ENCODE assay signal across 23 cellular contexts in the genomic region with DNA sequence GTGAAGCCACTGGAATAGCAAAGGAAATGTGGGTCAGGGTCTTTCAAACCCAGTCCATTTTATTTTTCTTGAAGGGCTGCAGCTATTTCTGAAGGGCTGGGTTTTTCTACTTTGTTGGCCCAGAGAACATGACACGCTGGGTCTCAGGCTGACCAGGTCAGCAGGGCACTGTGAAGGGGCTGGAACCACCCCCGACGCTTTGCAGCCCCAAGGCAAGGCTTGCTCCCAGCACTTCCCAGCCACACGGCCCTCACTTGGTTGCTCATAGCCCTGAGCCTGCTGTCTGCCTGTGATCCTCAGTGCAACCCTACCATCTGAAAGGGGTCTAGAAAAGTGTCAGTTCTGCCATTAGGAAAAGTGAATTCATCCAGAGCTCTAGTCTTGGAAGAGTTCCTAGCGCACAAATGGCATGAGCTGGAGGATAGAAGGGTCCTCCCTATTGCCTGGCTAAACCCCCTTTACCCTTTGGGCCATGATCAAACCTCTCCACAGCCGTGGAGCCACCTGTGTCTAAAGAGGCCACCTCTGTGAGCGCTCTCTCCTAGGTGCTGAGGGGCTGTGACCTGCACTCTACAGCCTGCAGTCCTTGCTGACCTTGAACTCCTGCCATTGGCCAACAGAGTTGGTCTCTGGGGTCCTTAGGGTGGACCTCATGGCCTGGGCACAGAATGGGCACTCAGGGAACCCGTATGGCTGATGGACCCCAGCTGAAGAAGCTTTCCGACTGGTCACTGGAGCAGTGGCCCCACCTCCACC.
DNase-seq lines count a peak whose midpoint lies in the region; ATAC-seq and TF ChIP-seq lines count a peak whose summit lies in the region.
"Had no signal": no experiment of that assay in that cellular context is flagged by ENCODE, and none has a peak within 500 bp of the region (broad histone marks: within the 10 kb centered on the region; RNA-seq: fewer than 3 reads in every experiment).

No MANE protein-coding gene starts in this region.

- ATAC-seq in Right ventricle myocardium superior (ENCODE audit: poor library complexity) (no peak), left cardiac atrium (no peak), right lobe of liver (peak; percentile 3 to 22 (median 12))
- ATAC-seq: activated CD8-positive, alpha-beta T cell treated with anti-CD3 and anti-CD28 coated beads, Interleukin-2, amount 10 ng/mL, durations not matched to agents 7 days and 5 days; activated T-cell treated with anti-CD3 and anti-CD28 coated beads, Interleukin-2, amount 50 U/mL, for 72 hours; natural killer cell treated with Interleukin-12 subunit alpha and Interleukin-12 subunit beta and Interleukin-15 and Interleukin-18, amount 100 ng/mL, for 72 hours; WTC11 had no signal

- H3K36me3 ChIP-seq in right lobe of liver (no peaks in the 10 kb centered on the region), uterus (no peaks in the 10 kb centered on the region), prostate gland (no peaks in the 10 kb centered on the region)
- H3K36me3 ChIP-seq: BLaER1, MG63, thoracic aorta had no signal

- TF ChIP-seq CTCF in right lobe of liver (IDR thresholded peaks at IDR 0.05) (no peak), progenitor cell of endocrine pancreas (IDR thresholded peaks at IDR 0.05; ENCODE audit: unreplicated experiment) (no peak), uterus (IDR thresholded peaks at IDR 0.05) (no peak), prostate gland (IDR thresholded peaks at IDR 0.05) (no peak)

- H3K4me1 ChIP-seq in right lobe of liver (peaks cover 0 to 10% (median 0%) of the 10 kb centered on the region in 4 donors), uterus (peaks cover 11 to 19% of the 10 kb centered on the region in 2 donors), prostate gland (replicated peaks) (no peaks in the 10 kb centered on the region)

- no peaks in the 10 kb centered on the region for H3K9me3 Mint-ChIP-seq in progenitor cell of endocrine pancreas (ENCODE audit: low read depth)
- H3K9me3 Mint-ChIP-seq: activated naive CD8-positive, alpha-beta T cell treated with anti-CD3 and anti-CD28 coated beads, Interleukin-2, amount 10 ng/mL, durations not matched to agents 7 days and 5 days; activated T-cell treated with anti-CD3 and anti-CD28 coated beads, Interleukin-2, amount 50 U/mL, for 72 hours; HFFc6; natural killer cell treated with Interleukin-12 subunit alpha and Interleukin-12 subunit beta and Interleukin-15 and Interleukin-18, amount 100 ng/mL, for 72 hours; WTC11 had no signal

- WGBS in right lobe of liver (ENCODE audit: insufficient coverage, low coverage, low lambda C conversion rate, missing lambda C conversion rate), result 62% methylated on average over 5 of the region's 9 CpGs
- 96% methylated on average over 9 of the region's 9 CpGs for WGBS in prostate gland

- H3K36me3 Mint-ChIP-seq in progenitor cell of endocrine pancreas (ENCODE audit: insufficient read depth), result no peaks in the 10 kb centered on the region
- H3K36me3 Mint-ChIP-seq: activated naive CD8-positive, alpha-beta T cell treated with anti-CD3 and anti-CD28 coated beads, Interleukin-2, amount 10 ng/mL, durations not matched to agents 7 days and 5 days; natural killer cell treated with Interleukin-12 subunit alpha and Interleukin-12 subunit beta and Interleukin-15 and Interleukin-18, amount 100 ng/mL, for 72 hours; WTC11 had no signal

- peak overlapping the region; percentile 88 for H3K27ac Mint-ChIP-seq in progenitor cell of endocrine pancreas
- H3K27ac Mint-ChIP-seq: activated CD8-positive, alpha-beta T cell treated with anti-CD3 and anti-CD28 coated beads, Interleukin-2, amount 10 ng/mL, durations not matched to agents 7 days and 5 days; activated naive CD8-positive, alpha-beta T cell treated with anti-CD3 and anti-CD28 coated beads, Interleukin-2, amount 10 ng/mL, durations not matched to agents 7 days and 5 days; activated T-cell treated with anti-CD3 and anti-CD28 coated beads, Interleukin-2, amount 50 U/mL, for 72 hours; HFFc6; natural killer cell treated with Interleukin-12 subunit alpha and Interleukin-12 subunit beta and Interleukin-15 and Interleukin-18, amount 100 ng/mL, for 72 hours; WTC11 had no signal

- H3K9me3 ChIP-seq in right lobe of liver (no peaks in the 10 kb centered on the region), uterus (no peaks in the 10 kb centered on the region), prostate gland (no peaks in the 10 kb centered on the region)
- H3K9me3 ChIP-seq: BLaER1, MG63, thoracic aorta had no signal

- TF ChIP-seq POLR2A in right lobe of liver (IDR thresholded peaks at IDR 0.05) (no peak), uterus (IDR thresholded peaks at IDR 0.05) (no peak), prostate gland (IDR thresholded peaks at IDR 0.05) (no peak)

- no peaks in the 10 kb centered on the region for H3K27me3 Mint-ChIP-seq in progenitor cell of endocrine pancreas
- H3K27me3 Mint-ChIP-seq: activated naive CD8-positive, alpha-beta T cell treated with anti-CD3 and anti-CD28 coated beads, Interleukin-2, amount 10 ng/mL, durations not matched to agents 7 days and 5 days; natural killer cell treated with Interleukin-12 subunit alpha and Interleukin-12 subunit beta and Interleukin-15 and Interleukin-18, amount 100 ng/mL, for 72 hours had no signal

- intact Hi-C loops in Right ventricle myocardium superior (cut with DNase I) (no loop called here), left cardiac atrium (cut with DNase I) (loop anchor here (10.0 kb wide), 2 partner anchors 136 to 206 kb away; a partner anchor contains a TSS), right lobe of liver (cut with DNase I) (loop anchor here (10.0 kb wide), 2 partner anchors 126 to 206 kb away; a partner anchor contains a TSS), uterus (cut with DNase I; ENCODE audit: low total_unique reads) (no loop called here), prostate gland (cut with DNase I) (loop anchor here (5.0 to 10.0 kb wide), 2 partner anchors 38 to 126 kb away; no protein-coding TSS in a partner anchor)

- H3K27ac ChIP-seq in right lobe of liver, result peak overlapping the region; percentile 14 to 70 (median 43)
- H3K27ac ChIP-seq in uterus, result peak overlapping the region; percentile 9 to 70
- H3K27ac ChIP-seq in prostate gland, result no peak overlapping the region
- H3K27ac ChIP-seq: 22Rv1, BLaER1 had no signal

- no peak overlapping the region for H3K4me3 Mint-ChIP-seq in progenitor cell of endocrine pancreas (ENCODE audit: low read depth)
- H3K4me3 Mint-ChIP-seq: activated CD8-positive, alpha-beta T cell treated with anti-CD3 and anti-CD28 coated beads, Interleukin-2, amount 10 ng/mL, durations not matched to agents 7 days and 5 days; activated naive CD8-positive, alpha-beta T cell treated with anti-CD3 and anti-CD28 coated beads, Interleukin-2, amount 10 ng/mL, durations not matched to agents 7 days and 5 days; activated T-cell treated with anti-CD3 and anti-CD28 coated beads, Interleukin-2, amount 50 U/mL, for 72 hours; HFFc6; natural killer cell treated with Interleukin-12 subunit alpha and Interleukin-12 subunit beta and Interleukin-15 and Interleukin-18, amount 100 ng/mL, for 72 hours; WTC11 had no signal

- DNase-seq in Right ventricle myocardium superior (peak; percentile 42), left cardiac atrium (no peak), right lobe of liver (no peak), progenitor cell of endocrine pancreas (ENCODE audit: low spot score, unreplicated experiment) (no peak), uterus (no peak), NCI-H2081 treated with DMSO at 0.1 percent for 48 hours (lab: John Stamatoyannopoulos, UW) (no peak), prostate gland (ENCODE audit: low spot score) (no peak), NCI-H345 (lab: John Stamatoyannopoulos, UW) (no peak)
- DNase-seq: activated CD8-positive, alpha-beta T cell treated with anti-CD3 and anti-CD28 coated beads, Interleukin-2, amount 10 ng/mL, durations not matched to agents 7 days and 5 days; activated naive CD8-positive, alpha-beta T cell treated with anti-CD3 and anti-CD28 coated beads, Interleukin-2, amount 10 ng/mL, durations not matched to agents 7 days and 5 days; activated T-cell treated with anti-CD3 and anti-CD28 coated beads, Interleukin-2, amount 50 U/mL, for 72 hours; GF-D8; HFFc6; MG63; NCI-H187 treated with DMSO at 0.1 percent for 48 hours; NCI-H510A treated with DMSO at 0.1 percent for 48 hours; SIG-M5; stimulated activated CD4-positive, alpha-beta T cell treated with anti-CD3 and anti-CD28 coated beads, Interleukin-4, amount 100 ng/mL, for 1 hour had no signal

- peaks cover 46% of the 10 kb centered on the region for H3K4me1 Mint-ChIP-seq in progenitor cell of endocrine pancreas (ENCODE audit: low read depth)

- no peak overlapping the region for H3K4me3 ChIP-seq in right lobe of liver
- H3K4me3 ChIP-seq in uterus, result no peak overlapping the region
- no peak overlapping the region for H3K4me3 ChIP-seq in prostate gland
- H3K4me3 ChIP-seq: BLaER1, MG63, thoracic aorta had no signal

- no peaks in the 10 kb centered on the region for H3K27me3 ChIP-seq in right lobe of liver
- H3K27me3 ChIP-seq in uterus, result no peaks in the 10 kb centered on the region
- H3K27me3 ChIP-seq in prostate gland (replicated peaks; ENCODE audit: insufficient read depth), result no peaks in the 10 kb centered on the region
- H3K27me3 ChIP-seq: BLaER1, MG63 had no signal

Comparison
In these comparisons a context has a peak if more than half of its experiments do, and no peak if none do; other contexts are left out.
1. intact Hi-C loops: an anchor here in left cardiac atrium (10.0 kb wide), right lobe of liver (10.0 kb wide) and prostate gland (5.0 to 10.0 kb wide); none called in Right ventricle myocardium superior and uterus.
2. ATAC-seq: peak in right lobe of liver (4 of 4); none in Right ventricle myocardium superior (single experiment) and left cardiac atrium (0 of 2).
3. H3K27ac ChIP-seq: peak in right lobe of liver (3 of 3) and uterus (2 of 2); none in prostate gland (0 of 2).